1 cellular context compared by ENCODE assay signal in the genomic region with DNA sequence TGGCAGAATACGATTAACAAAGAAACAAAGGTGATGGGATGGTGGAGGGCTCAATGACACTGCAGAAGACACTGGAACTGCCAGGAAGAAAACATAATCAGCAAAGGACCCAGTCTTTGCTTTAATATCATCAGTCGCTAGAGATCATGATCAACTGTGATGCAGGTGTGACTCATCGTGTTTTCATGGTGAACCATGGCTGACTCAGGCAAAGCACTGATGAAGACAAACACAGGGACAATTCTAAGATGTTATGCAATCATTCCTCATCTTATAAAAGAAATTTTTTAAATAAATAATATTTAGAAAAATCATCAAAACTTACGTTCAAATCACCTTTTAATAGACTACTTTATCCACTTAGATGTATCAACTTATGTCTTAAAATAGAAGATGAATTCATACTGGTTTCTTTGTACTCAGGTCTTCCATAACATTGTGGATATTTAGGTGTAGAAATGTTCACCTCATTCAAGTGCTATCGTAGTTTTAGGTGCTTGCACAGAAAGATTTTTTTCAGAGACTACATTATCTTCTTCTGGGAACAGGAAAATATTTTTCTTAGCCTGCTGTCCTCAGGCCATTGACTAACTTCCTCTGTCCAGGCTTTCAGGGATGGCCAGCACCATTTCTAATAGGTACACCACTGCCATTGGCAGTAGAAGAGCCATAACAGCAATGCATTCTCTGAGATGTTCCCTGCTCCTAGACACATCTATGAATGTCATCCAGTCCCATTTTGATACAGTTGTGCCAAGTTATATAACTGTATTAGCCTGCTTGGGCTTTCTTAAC.
TF ChIP-seq lines count a peak whose summit lies in the region.

No MANE protein-coding gene starts in this region.

TF ChIP-seq in K562, 482 proteins besides CTCF, POLR2A, EP300 and RAD21 (continued from another document):
- TF ChIP-seq, protein P1, sequence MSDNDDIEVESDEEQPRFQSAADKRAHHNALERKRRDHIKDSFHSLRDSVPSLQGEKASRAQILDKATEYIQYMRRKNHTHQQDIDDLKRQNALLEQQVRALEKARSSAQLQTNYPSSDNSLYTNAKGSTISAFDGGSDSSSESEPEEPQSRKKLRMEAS (CRISPR knock-in tag; IDR thresholded peaks at IDR 0.05), result no peak
- TF ChIP-seq POLR2AphosphoS5 (IDR thresholded peaks at IDR 0.05; ENCODE audit: control insufficient read depth, insufficient read depth, low read depth, low read length), result no peak
- TF ChIP-seq ZNF174 (CRISPR knock-in tag; IDR thresholded peaks at IDR 0.05), result no peak
- TF ChIP-seq MTA3 (IDR thresholded peaks at IDR 0.05; ENCODE audit: borderline replicate concordance), result no peak
- no peak for TF ChIP-seq FUS (optimal IDR thresholded peaks at IDR 0.05; ENCODE audit: low read depth, low read length)
- no peak for TF ChIP-seq KLF10 (CRISPR knock-in tag; IDR thresholded peaks at IDR 0.05)
- TF ChIP-seq CREM (IDR thresholded peaks at IDR 0.05; ENCODE audit: low read depth), result 0 out of 2 replicates have a peak, but pooled peaks have one; percentile 14
- peak; percentile 63; the same call in 1 of the 2 replicates for TF ChIP-seq JUND (IDR thresholded peaks at IDR 0.05; ENCODE audit: borderline replicate concordance, low read depth, low read length)
- TF ChIP-seq JUND (tag; IDR thresholded peaks at IDR 0.05; ENCODE audit: borderline replicate concordance, low read depth, low read length), result peak; percentile 72; the same call in 1 of the 3 replicates
- TF ChIP-seq FOXJ3 (CRISPR knock-in tag; IDR thresholded peaks at IDR 0.05), result no peak
- 0 out of 2 replicates have a peak, but pooled peaks have one; percentile 20 for TF ChIP-seq JUN (IDR thresholded peaks at IDR 0.05; ENCODE audit: borderline replicate concordance, low read depth, low read length)
- TF ChIP-seq JUN (CRISPR knock-in tag; IDR thresholded peaks at IDR 0.05; ENCODE audit: borderline replicate concordance), result no peak
- no peak for TF ChIP-seq ELF1 (tag; IDR thresholded peaks at IDR 0.05)
- TF ChIP-seq SP2 (IDR thresholded peaks at IDR 0.05; ENCODE audit: extremely low read depth, low read depth, low read length, poor library complexity, severe bottlenecking), result no peak
- TF ChIP-seq ZNF133 (CRISPR knock-in tag; IDR thresholded peaks at IDR 0.05), result no peak
- TF ChIP-seq CTBP1 (IDR thresholded peaks at IDR 0.05; ENCODE audit: borderline replicate concordance), result no peak
- no peak for TF ChIP-seq ETV5 (CRISPR knock-in tag; IDR thresholded peaks at IDR 0.05; ENCODE audit: low read depth)
- TF ChIP-seq MAZ (CRISPR knock-in tag; conservative IDR thresholded peaks at IDR 0.05 in 1 of 2, IDR thresholded peaks at IDR 0.05 in 1 of 2), result no peak
- TF ChIP-seq HMG20A (CRISPR knock-in tag; conservative IDR thresholded peaks at IDR 0.05), result no peak
- peak; percentile 33; the same call in 1 of the 2 replicates for TF ChIP-seq NFE2 (IDR thresholded peaks at IDR 0.05; ENCODE audit: low read depth)
- TF ChIP-seq, protein P2, sequence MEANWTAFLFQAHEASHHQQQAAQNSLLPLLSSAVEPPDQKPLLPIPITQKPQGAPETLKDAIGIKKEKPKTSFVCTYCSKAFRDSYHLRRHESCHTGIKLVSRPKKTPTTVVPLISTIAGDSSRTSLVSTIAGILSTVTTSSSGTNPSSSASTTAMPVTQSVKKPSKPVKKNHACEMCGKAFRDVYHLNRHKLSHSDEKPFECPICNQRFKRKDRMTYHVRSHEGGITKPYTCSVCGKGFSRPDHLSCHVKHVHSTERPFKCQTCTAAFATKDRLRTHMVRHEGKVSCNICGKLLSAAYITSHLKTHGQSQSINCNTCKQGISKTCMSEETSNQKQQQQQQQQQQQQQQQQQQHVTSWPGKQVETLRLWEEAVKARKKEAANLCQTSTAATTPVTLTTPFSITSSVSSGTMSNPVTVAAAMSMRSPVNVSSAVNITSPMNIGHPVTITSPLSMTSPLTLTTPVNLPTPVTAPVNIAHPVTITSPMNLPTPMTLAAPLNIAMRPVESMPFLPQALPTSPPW (CRISPR knock-in tag; IDR thresholded peaks at IDR 0.05), result no peak
- no peak for TF ChIP-seq ILF3 (IDR thresholded peaks at IDR 0.05; ENCODE audit: borderline replicate concordance)
- no peak for TF ChIP-seq CBFB (CRISPR knock-in tag; IDR thresholded peaks at IDR 0.05)
